12 cellular contexts compared by ENCODE assay signal in genomic region chr10:132162021-132162531, GRCh38. TPM values are rescaled to one million over a fixed set of nuclear protein-coding genes. Genes with fewer than 3 reads are reported as not detected.
DNase-seq lines count a peak whose midpoint lies in the region; ATAC-seq and TF ChIP-seq lines count a peak whose summit lies in the region.
"Had no signal": no experiment of that assay in that cellular context is flagged by ENCODE, and none has a peak within 500 bp of the region (broad histone marks: within the 10 kb centered on the region; RNA-seq: fewer than 3 reads in every experiment).

No MANE protein-coding gene starts in this region.

- H3K36me3 Mint-ChIP-seq in activated CD4-positive, alpha-beta T cell treated with anti-CD3 and anti-CD28 coated beads for 36 hours (ENCODE audit: low read depth), result no peaks in the 10 kb centered on the region
- no peaks in the 10 kb centered on the region for H3K36me3 Mint-ChIP-seq in activated naive CD4-positive, alpha-beta T cell treated with anti-CD3 and anti-CD28 coated beads, Interleukin-2, amount 50 U/mL, for 24 hours

- no peak for TF ChIP-seq POLR2A in prostate gland (IDR thresholded peaks at IDR 0.05)

- intact Hi-C loops in activated CD4-positive, alpha-beta T cell treated with anti-CD3 and anti-CD28 coated beads for 36 hours (cut with DNase I, micrococcal nuclease), result loop anchor here in 1 of 2 experiments (1.0 to 2.0 kb wide), 2 partner anchors 171 to 375 kb away; partner anchors contain the start of genes INPP5A and LRRC27
- intact Hi-C loops in prostate gland (cut with DNase I), result no loop called here

- POLR2A ChIA-PET in activated CD4-positive, alpha-beta T cell treated with anti-CD3 and anti-CD28 coated beads for 36 hours (lab: Charles Lee), result no interaction called here

- peak; percentile 69 for ATAC-seq in activated CD4-positive, alpha-beta T cell treated with anti-CD3 and anti-CD28 coated beads for 36 hours
- peak; percentile 58 for ATAC-seq in HG03139 (IDR thresholded peaks at IDR 0.05; ENCODE audit: unreplicated experiment)
- no peak for ATAC-seq in HG02763 (IDR thresholded peaks at IDR 0.05; ENCODE audit: unreplicated experiment)
- ATAC-seq in HG02852 (IDR thresholded peaks at IDR 0.05; ENCODE audit: unreplicated experiment), result no peak
- ATAC-seq: left lung had no signal

- no peaks in the 10 kb centered on the region for H3K36me3 ChIP-seq in prostate gland
- H3K36me3 ChIP-seq: left lung had no signal

- H3K4me3 Mint-ChIP-seq in activated CD4-positive, alpha-beta T cell treated with anti-CD3 and anti-CD28 coated beads for 36 hours, result peak overlapping the region; percentile 49
- peak overlapping the region; percentile 9 for H3K4me3 Mint-ChIP-seq in activated naive CD4-positive, alpha-beta T cell treated with anti-CD3 and anti-CD28 coated beads, Interleukin-2, amount 50 U/mL, for 24 hours
- H3K4me3 Mint-ChIP-seq: dendritic cell treated with granulocyte-macrophage colony-stimulating factor and Interleukin-4, amounts not matched to agents 40 ng/mL and 50 ng/mL, for 4 days had no signal

- H3K4me3 ChIP-seq in prostate gland, result no peak overlapping the region
- H3K4me3 ChIP-seq: left lung had no signal

- peaks cover 24% of the 10 kb centered on the region for H3K4me1 Mint-ChIP-seq in activated CD4-positive, alpha-beta T cell treated with anti-CD3 and anti-CD28 coated beads for 36 hours
- H3K4me1 Mint-ChIP-seq in activated naive CD4-positive, alpha-beta T cell treated with anti-CD3 and anti-CD28 coated beads, Interleukin-2, amount 50 U/mL, for 24 hours, result peaks cover 38% of the 10 kb centered on the region

- peak overlapping the region; percentile 99 for H3K27ac Mint-ChIP-seq in activated CD4-positive, alpha-beta T cell treated with anti-CD3 and anti-CD28 coated beads for 36 hours
- H3K27ac Mint-ChIP-seq in activated naive CD4-positive, alpha-beta T cell treated with anti-CD3 and anti-CD28 coated beads, Interleukin-2, amount 50 U/mL, for 24 hours, result peak overlapping the region; percentile 13
- H3K27ac Mint-ChIP-seq: dendritic cell treated with granulocyte-macrophage colony-stimulating factor and Interleukin-4, amounts not matched to agents 40 ng/mL and 50 ng/mL, for 4 days had no signal

- CTCF ChIA-PET in activated CD4-positive, alpha-beta T cell treated with anti-CD3 and anti-CD28 coated beads for 36 hours (lab: Charles Lee), result interaction anchor here (1.0 kb wide), 1 partner anchor 16 kb away, joined by 3 read pairs; no protein-coding TSS in a partner anchor

- H3K27me3 ChIP-seq in prostate gland (replicated peaks; ENCODE audit: insufficient read depth), result no peaks in the 10 kb centered on the region

- H3K27ac ChIP-seq in prostate gland, result peak overlapping the region; percentile 30 to 50
- H3K27ac ChIP-seq: left lung had no signal

- H3K9me3 ChIP-seq in prostate gland, result no peaks in the 10 kb centered on the region
- H3K9me3 ChIP-seq: left lung had no signal

- peak; percentile 66 for DNase-seq in activated CD4-positive, alpha-beta T cell treated with anti-CD3 and anti-CD28 coated beads for 36 hours
- DNase-seq in activated CD4-positive, alpha-beta T cell treated with anti-CD3 and anti-CD28 coated beads for 4 hours, result no peak
- DNase-seq in prostate gland (ENCODE audit: low spot score) (no peak), COLO829 (ENCODE audit: low spot score) (no peak)
- DNase-seq: Kasumi-1; stimulated activated CD4-positive, alpha-beta T cell treated with anti-CD3 and anti-CD28 coated beads, Interleukin-2, amount 100 ng/mL, for 48 hours had no signal

- no peaks in the 10 kb centered on the region for H3K27me3 Mint-ChIP-seq in activated CD4-positive, alpha-beta T cell treated with anti-CD3 and anti-CD28 coated beads for 36 hours
- no peaks in the 10 kb centered on the region for H3K27me3 Mint-ChIP-seq in activated naive CD4-positive, alpha-beta T cell treated with anti-CD3 and anti-CD28 coated beads, Interleukin-2, amount 50 U/mL, for 24 hours

- no peaks in the 10 kb centered on the region for H3K9me3 Mint-ChIP-seq in activated CD4-positive, alpha-beta T cell treated with anti-CD3 and anti-CD28 coated beads for 36 hours (ENCODE audit: low read depth)
- H3K9me3 Mint-ChIP-seq in activated naive CD4-positive, alpha-beta T cell treated with anti-CD3 and anti-CD28 coated beads, Interleukin-2, amount 50 U/mL, for 24 hours, result no peaks in the 10 kb centered on the region

- 31% methylated on average over 11 of the region's 12 CpGs for WGBS in prostate gland

- H3K4me1 ChIP-seq in prostate gland (replicated peaks), result peaks cover 5% of the 10 kb centered on the region
- H3K4me1 ChIP-seq: left lung had no signal

- no peak for TF ChIP-seq CTCF in prostate gland (IDR thresholded peaks at IDR 0.05)

RNA-seq across cellular contexts. Expression of gene DPYSL4, which starts 24.7 kb away (rescaled TPM):
- 10 to 100 TPM; 15.0 to 15.2 TPM for total RNA-seq in activated CD4-positive, alpha-beta T cell treated with anti-CD3 and anti-CD28 coated beads for 36 hours
- 10 to 100 TPM in 1 of 2 donors, 1 to 10 TPM in 1; 4.1 to 22.6 TPM for total RNA-seq in prostate gland

Comparison
In these comparisons a context has a peak if more than half of its experiments do, and no peak if none do; other contexts are left out.
1. ATAC-seq: peak in activated CD4-positive, alpha-beta T cell treated with anti-CD3 and anti-CD28 coated beads for 36 hours (single experiment) and HG03139 (single experiment); none in HG02763 (single experiment) and HG02852 (single experiment).